ENCODE assay signal across 8 cellular contexts in genomic region chr18:68714707-68715496, GRCh38. TPM values are rescaled to one million over a fixed set of nuclear protein-coding genes. Genes with fewer than 3 reads are reported as not detected.
DNase-seq lines count a peak whose midpoint lies in the region; ATAC-seq lines count a peak whose summit lies in the region.

A gene with protein sequence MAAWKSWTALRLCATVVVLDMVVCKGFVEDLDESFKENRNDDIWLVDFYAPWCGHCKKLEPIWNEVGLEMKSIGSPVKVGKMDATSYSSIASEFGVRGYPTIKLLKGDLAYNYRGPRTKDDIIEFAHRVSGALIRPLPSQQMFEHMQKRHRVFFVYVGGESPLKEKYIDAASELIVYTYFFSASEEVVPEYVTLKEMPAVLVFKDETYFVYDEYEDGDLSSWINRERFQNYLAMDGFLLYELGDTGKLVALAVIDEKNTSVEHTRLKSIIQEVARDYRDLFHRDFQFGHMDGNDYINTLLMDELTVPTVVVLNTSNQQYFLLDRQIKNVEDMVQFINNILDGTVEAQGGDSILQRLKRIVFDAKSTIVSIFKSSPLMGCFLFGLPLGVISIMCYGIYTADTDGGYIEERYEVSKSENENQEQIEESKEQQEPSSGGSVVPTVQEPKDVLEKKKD (minus strand): TSS chr18:68715108. CDS start chr18:68714981, 127 bp downstream.

- peaks cover 31% of the 10 kb centered on the region for H3K4me1 ChIP-seq in CD8-positive, alpha-beta memory T cell (ENCODE audit: insufficient read depth, low read length)
- H3K4me1 ChIP-seq in effector memory CD4-positive, alpha-beta T cell (ENCODE audit: control insufficient read depth, insufficient read depth, low read length, poor library complexity, severe bottlenecking) = peaks cover 5% of the 10 kb centered on the region

- no peaks in the 10 kb centered on the region for H3K27me3 Mint-ChIP-seq in CD8-positive, alpha-beta memory T cell

- H3K36me3 Mint-ChIP-seq in CD8-positive, alpha-beta memory T cell = peaks cover 0 to 42% (median 8%) of the 10 kb centered on the region in 3 donors

- peak within 1 kb of the TSS; percentile 97 to 100 (median 99) for H3K4me3 Mint-ChIP-seq in CD8-positive, alpha-beta memory T cell

- ATAC-seq in GM19468 (IDR thresholded peaks at IDR 0.05; ENCODE audit: extremely low read depth, unreplicated experiment) = peak; percentile 99

- H3K27me3 ChIP-seq in CD8-positive, alpha-beta memory T cell (ENCODE audit: insufficient read depth, low read length, poor library complexity, severe bottlenecking) = no peaks in the 10 kb centered on the region
- H3K27me3 ChIP-seq in effector memory CD4-positive, alpha-beta T cell (replicated peaks; ENCODE audit: control insufficient read depth, insufficient read depth, low read length, poor library complexity, severe bottlenecking) = no peaks in the 10 kb centered on the region

- DNase-seq in CD8-positive, alpha-beta memory T cell = peak; percentile 88 to 93 (median 91)
- DNase-seq in HS-5 (ENCODE audit: low read depth) = peak; percentile 50
- DNase-seq in NK-92 treated with Interleukin-12 subunit alpha and Interleukin-12 subunit beta, amount 100 ng/mL, for 24 hours (lab: John Stamatoyannopoulos, UW) = peak; percentile 85
- DNase-seq in activated CD8-positive, alpha-beta memory T cell treated with anti-CD3 and anti-CD28 coated beads for 24 hours = peak; percentile 94
- DNase-seq in effector memory CD4-positive, alpha-beta T cell = peak; percentile 82 to 88 (median 85)
- peak; percentile 92 for DNase-seq in medulla oblongata (ENCODE audit: extremely low spot score)
- peak; percentile 88 for DNase-seq in stimulated activated CD8-positive, alpha-beta memory T cell treated with anti-CD3 and anti-CD28 coated beads, Interleukin-12 subunit alpha, Interleukin-12 subunit beta, amount 100 ng/mL, for 1 hour (ENCODE audit: low read depth)

- H3K27ac ChIP-seq in CD8-positive, alpha-beta memory T cell (ENCODE audit: low read depth, low read length) = peak within 1 kb of the TSS; percentile 59
- H3K27ac ChIP-seq in effector memory CD4-positive, alpha-beta T cell (ENCODE audit: insufficient read depth, low read length, poor library complexity, severe bottlenecking) = peak within 1 kb of the TSS; percentile 67

- H3K36me3 ChIP-seq in CD8-positive, alpha-beta memory T cell (ENCODE audit: insufficient read depth, low read length) = peaks cover 22% of the 10 kb centered on the region
- H3K36me3 ChIP-seq in effector memory CD4-positive, alpha-beta T cell (ENCODE audit: control insufficient read depth, insufficient read depth, low read length) = peaks cover 15% of the 10 kb centered on the region

- peak within 1 kb of the TSS; percentile 76 to 97 (median 96) for H3K27ac Mint-ChIP-seq in CD8-positive, alpha-beta memory T cell

- CTCF ChIA-PET in CD8-positive, alpha-beta memory T cell (lab: Charles Lee) = interaction anchor here (1.7 kb wide), 1 partner anchor 24 kb away, joined by 4 read pairs; no protein-coding TSS in a partner anchor

- H3K4me3 ChIP-seq in CD8-positive, alpha-beta memory T cell (ENCODE audit: low read length) = peak within 1 kb of the TSS; percentile 94
- peak within 1 kb of the TSS; percentile 81 for H3K4me3 ChIP-seq in effector memory CD4-positive, alpha-beta T cell (ENCODE audit: insufficient read depth, low read depth, low read length, poor library complexity, severe bottlenecking)

- H3K4me1 Mint-ChIP-seq in CD8-positive, alpha-beta memory T cell = peaks cover 46 to 56% (median 55%) of the 10 kb centered on the region in 3 donors

- H3K9me3 ChIP-seq in CD8-positive, alpha-beta memory T cell (ENCODE audit: low read length) = no peaks in the 10 kb centered on the region
- H3K9me3 ChIP-seq in effector memory CD4-positive, alpha-beta T cell (ENCODE audit: control insufficient read depth, low read length) = no peaks in the 10 kb centered on the region

- no peaks in the 10 kb centered on the region for H3K9me3 Mint-ChIP-seq in CD8-positive, alpha-beta memory T cell

- POLR2A ChIA-PET in CD8-positive, alpha-beta memory T cell (lab: Charles Lee) = no interaction called here

RNA-seq across cellular contexts. Expression of the gene that starts here (rescaled TPM):
- 10 to 100 TPM; 39.6 to 46.6 TPM for total RNA-seq in CD8-positive, alpha-beta memory T cell
- polyA plus RNA-seq in CD8-positive, alpha-beta memory T cell = 27.3 TPM

Comparison
In these comparisons a context has a peak if more than half of its experiments do, and no peak if none do; other contexts are left out.
1. Peak in every context shown above with its lines: DNase-seq, ATAC-seq, H3K4me3 ChIP-seq and H3K27ac ChIP-seq.